In the genomic region with DNA sequence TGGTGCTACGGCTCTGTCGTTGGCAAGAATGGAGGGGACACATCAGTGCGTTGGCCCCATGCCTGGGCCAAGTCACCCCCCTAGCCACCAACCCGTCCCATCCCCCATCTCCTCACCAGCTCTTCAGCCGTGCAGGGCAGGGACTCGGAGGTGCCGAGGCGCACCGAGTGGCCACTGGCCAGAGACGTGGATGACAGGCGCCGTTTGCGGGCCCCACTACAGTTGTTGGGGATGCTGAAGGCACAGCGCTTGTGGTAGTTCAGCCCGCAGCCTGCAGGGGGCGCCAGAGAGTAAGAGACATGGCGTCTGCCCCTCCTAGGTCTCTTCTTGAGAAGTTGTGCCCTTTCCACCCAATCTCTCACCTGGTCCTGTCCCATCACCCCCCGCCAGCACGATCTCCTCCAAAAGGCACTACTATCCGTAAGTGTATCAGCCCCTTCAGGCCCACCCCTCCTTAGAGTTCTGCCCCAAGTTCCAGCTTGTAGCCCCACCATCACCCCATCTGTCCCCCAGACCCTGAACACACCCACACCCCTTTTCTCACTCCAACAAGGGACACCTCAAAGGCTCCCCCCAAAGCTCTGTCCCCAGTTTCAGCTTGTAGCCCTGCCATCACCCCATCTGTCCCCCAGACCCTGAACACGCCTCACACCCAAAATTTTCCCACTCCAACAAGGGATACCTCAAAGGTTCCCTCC, we compare ENCODE assay signal across 1 cellular context.
TF ChIP-seq lines count a peak whose summit lies in the region.

No MANE protein-coding gene starts in this region.

TF ChIP-seq in HepG2, 621 proteins besides CTCF, POLR2A, EP300 and RAD21 (continued from another document):
- TF ChIP-seq, protein P1, sequence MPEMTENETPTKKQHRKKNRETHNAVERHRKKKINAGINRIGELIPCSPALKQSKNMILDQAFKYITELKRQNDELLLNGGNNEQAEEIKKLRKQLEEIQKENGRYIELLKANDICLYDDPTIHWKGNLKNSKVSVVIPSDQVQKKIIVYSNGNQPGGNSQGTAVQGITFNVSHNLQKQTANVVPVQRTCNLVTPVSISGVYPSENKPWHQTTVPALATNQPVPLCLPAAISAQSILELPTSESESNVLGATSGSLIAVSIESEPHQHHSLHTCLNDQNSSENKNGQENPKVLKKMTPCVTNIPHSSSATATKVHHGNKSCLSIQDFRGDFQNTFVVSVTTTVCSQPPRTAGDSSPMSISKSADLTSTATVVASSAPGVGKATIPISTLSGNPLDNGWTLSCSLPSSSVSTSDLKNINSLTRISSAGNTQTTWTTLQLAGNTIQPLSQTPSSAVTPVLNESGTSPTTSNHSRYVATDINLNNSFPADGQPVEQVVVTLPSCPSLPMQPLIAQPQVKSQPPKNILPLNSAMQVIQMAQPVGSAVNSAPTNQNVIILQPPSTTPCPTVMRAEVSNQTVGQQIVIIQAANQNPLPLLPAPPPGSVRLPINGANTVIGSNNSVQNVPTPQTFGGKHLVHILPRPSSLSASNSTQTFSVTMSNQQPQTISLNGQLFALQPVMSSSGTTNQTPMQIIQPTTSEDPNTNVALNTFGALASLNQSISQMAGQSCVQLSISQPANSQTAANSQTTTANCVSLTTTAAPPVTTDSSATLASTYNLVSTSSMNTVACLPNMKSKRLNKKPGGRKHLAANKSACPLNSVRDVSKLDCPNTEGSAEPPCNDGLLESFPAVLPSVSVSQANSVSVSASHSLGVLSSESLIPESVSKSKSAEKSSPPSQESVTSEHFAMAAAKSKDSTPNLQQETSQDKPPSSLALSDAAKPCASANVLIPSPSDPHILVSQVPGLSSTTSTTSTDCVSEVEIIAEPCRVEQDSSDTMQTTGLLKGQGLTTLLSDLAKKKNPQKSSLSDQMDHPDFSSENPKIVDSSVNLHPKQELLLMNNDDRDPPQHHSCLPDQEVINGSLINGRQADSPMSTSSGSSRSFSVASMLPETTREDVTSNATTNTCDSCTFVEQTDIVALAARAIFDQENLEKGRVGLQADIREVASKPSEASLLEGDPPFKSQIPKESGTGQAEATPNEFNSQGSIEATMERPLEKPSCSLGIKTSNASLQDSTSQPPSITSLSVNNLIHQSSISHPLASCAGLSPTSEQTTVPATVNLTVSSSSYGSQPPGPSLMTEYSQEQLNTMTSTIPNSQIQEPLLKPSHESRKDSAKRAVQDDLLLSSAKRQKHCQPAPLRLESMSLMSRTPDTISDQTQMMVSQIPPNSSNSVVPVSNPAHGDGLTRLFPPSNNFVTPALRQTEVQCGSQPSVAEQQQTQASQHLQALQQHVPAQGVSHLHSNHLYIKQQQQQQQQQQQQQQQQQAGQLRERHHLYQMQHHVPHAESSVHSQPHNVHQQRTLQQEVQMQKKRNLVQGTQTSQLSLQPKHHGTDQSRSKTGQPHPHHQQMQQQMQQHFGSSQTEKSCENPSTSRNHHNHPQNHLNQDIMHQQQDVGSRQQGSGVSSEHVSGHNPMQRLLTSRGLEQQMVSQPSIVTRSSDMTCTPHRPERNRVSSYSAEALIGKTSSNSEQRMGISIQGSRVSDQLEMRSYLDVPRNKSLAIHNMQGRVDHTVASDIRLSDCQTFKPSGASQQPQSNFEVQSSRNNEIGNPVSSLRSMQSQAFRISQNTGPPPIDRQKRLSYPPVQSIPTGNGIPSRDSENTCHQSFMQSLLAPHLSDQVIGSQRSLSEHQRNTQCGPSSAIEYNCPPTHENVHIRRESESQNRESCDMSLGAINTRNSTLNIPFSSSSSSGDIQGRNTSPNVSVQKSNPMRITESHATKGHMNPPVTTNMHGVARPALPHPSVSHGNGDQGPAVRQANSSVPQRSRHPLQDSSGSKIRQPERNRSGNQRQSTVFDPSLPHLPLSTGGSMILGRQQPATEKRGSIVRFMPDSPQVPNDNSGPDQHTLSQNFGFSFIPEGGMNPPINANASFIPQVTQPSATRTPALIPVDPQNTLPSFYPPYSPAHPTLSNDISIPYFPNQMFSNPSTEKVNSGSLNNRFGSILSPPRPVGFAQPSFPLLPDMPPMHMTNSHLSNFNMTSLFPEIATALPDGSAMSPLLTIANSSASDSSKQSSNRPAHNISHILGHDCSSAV (CRISPR knock-in tag; IDR thresholded peaks at IDR 0.05; ENCODE audit: borderline replicate concordance) = no peak
